In the genomic region with DNA sequence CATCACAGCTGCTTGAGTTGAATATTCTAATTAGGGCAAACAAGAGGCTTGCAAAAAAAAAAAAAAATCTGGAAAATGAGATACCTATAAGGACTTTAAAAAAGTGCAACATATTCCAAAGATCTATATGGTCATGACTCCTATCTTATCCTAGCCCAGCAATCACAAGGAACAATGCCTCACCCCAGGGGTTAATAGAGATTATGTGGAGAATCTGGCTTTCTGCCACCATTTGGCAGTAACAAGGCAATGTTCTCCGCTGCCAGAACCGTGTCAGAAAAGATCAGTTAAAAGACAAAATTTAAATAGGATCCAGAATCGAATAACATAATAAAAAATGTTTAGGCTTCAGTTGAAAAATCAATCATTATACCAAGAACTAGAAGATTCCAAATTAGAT, we compare ENCODE assay signal across 32 cellular contexts.
"Had no signal": no experiment of that assay in that cellular context is flagged by ENCODE, and none has a peak within 500 bp of the region (broad histone marks: within the 10 kb centered on the region; RNA-seq: fewer than 3 reads in every experiment).

No MANE protein-coding gene starts in this region.

- H3K4me1 Mint-ChIP-seq: activated B cell treated with CpG ODN at 0.5 μM for 24 hours; activated T-helper 17 cell treated with anti-CD3 and anti-CD28 coated beads, Interleukin-2, amount 50 U/mL, for 72 hours; central memory CD8-positive, alpha-beta T cell; T-helper 17 cell had no signal

- H3K9me3 ChIP-seq: colonic mucosa, esophagus muscularis mucosa, gastrocnemius medialis had no signal

- H3K27ac Mint-ChIP-seq: activated B cell treated with CpG ODN at 0.5 μM for 24 hours; activated CD8-positive, alpha-beta T cell treated with anti-CD3 and anti-CD28 coated beads for 36 hours; activated naive CD8-positive, alpha-beta T cell; activated T-helper 17 cell treated with anti-CD3 and anti-CD28 coated beads, Interleukin-2, amount 50 U/mL, for 72 hours; dendritic cell treated with granulocyte-macrophage colony-stimulating factor and Interleukin-4, amounts not matched to agents 40 ng/mL and 50 ng/mL, for 4 days; T-helper 17 cell; T-helper 2 cell treated with Interferon-gamma antibody and Interleukin-4, amounts not matched to agents 5 μg/mL and 100 μg/mL, for 36 hours had no signal

- ATAC-seq: activated CD4-positive, CD25-positive, alpha-beta regulatory T cell treated with anti-CD3 and anti-CD28 coated beads, Interleukin-2, amount 50 U/mL, for 24 hours; activated CD8-positive, alpha-beta T cell treated with anti-CD3 and anti-CD28 coated beads for 36 hours; activated T-cell treated with anti-CD3 and anti-CD28 coated beads, Interleukin-2, amount 50 U/mL, for 4 hours; activated T-helper 17 cell treated with anti-CD3 and anti-CD28 coated beads, Interleukin-2, amount 50 U/mL, for 72 hours; foreskin keratinocyte; gastrocnemius medialis; heart left ventricle; T-helper 17 cell had no signal

- H3K4me1 ChIP-seq: colonic mucosa, esophagus muscularis mucosa, foreskin keratinocyte, gastrocnemius medialis, heart left ventricle had no signal

- H3K27ac ChIP-seq: brain microvascular endothelial cell, colonic mucosa, dorsolateral prefrontal cortex, esophagus muscularis mucosa, foreskin keratinocyte, gastrocnemius medialis, heart left ventricle, WERI-Rb-1 had no signal

- H3K27me3 Mint-ChIP-seq: activated B cell treated with CpG ODN at 0.5 μM for 24 hours; activated CD8-positive, alpha-beta T cell treated with anti-CD3 and anti-CD28 coated beads for 36 hours; activated naive CD8-positive, alpha-beta T cell; activated T-helper 17 cell treated with anti-CD3 and anti-CD28 coated beads, Interleukin-2, amount 50 U/mL, for 72 hours; central memory CD8-positive, alpha-beta T cell; dendritic cell treated with granulocyte-macrophage colony-stimulating factor and Interleukin-4, amounts not matched to agents 40 ng/mL and 50 ng/mL, for 4 days; T-helper 17 cell had no signal

- H3K4me3 Mint-ChIP-seq: activated B cell treated with CpG ODN at 0.5 μM for 24 hours; activated CD8-positive, alpha-beta T cell treated with anti-CD3 and anti-CD28 coated beads for 36 hours; activated naive CD8-positive, alpha-beta T cell; activated T-cell treated with anti-CD3 and anti-CD28 coated beads, Interleukin-2, amount 50 U/mL, for 4 hours; activated T-helper 17 cell treated with anti-CD3 and anti-CD28 coated beads, Interleukin-2, amount 50 U/mL, for 72 hours; central memory CD8-positive, alpha-beta T cell; dendritic cell treated with granulocyte-macrophage colony-stimulating factor and Interleukin-4, amounts not matched to agents 40 ng/mL and 50 ng/mL, for 4 days; T-helper 17 cell; T-helper 2 cell treated with Interferon-gamma antibody and Interleukin-4, amounts not matched to agents 5 μg/mL and 100 μg/mL, for 36 hours had no signal

- H3K27me3 ChIP-seq: brain microvascular endothelial cell, colonic mucosa, dorsolateral prefrontal cortex, esophagus muscularis mucosa, foreskin keratinocyte, gastrocnemius medialis, heart left ventricle had no signal

- H3K36me3 ChIP-seq: brain microvascular endothelial cell, colonic mucosa, esophagus muscularis mucosa, gastrocnemius medialis, heart left ventricle, WERI-Rb-1 had no signal

- DNase-seq: activated B cell treated with CpG ODN at 0.5 μM for 24 hours; activated CD4-positive, alpha-beta T cell treated with anti-CD3 and anti-CD28 coated beads for 48 hours; activated CD4-positive, alpha-beta T cell treated with anti-CD3 and anti-CD28 coated beads, Interleukin-2, amount 50 U/mL, for 1 hour; activated CD4-positive, alpha-beta T cell treated with anti-CD3 and anti-CD28 coated beads, Interleukin-2, amount 50 U/mL, for 48 hours; activated CD8-positive, alpha-beta memory T cell treated with anti-CD3 and anti-CD28 coated beads for 24 hours; activated CD8-positive, alpha-beta T cell treated with anti-CD3 and anti-CD28 coated beads for 36 hours; activated effector memory CD4-positive, alpha-beta T cell treated with Interleukin-2 at 50 U/mL for 16 hours; activated gamma-delta T cell treated with Interleukin-2 at 50 U/mL for 16 hours; activated naive CD4-positive, alpha-beta T cell treated with anti-CD3 and anti-CD28 coated beads, Interleukin-2, amount 50 U/mL, for 16 hours; activated naive CD4-positive, alpha-beta T cell treated with Interleukin-2 at 50 U/mL for 16 hours; activated T-cell treated with anti-CD3 and anti-CD28 coated beads, Interleukin-2, amount 50 U/mL, for 4 hours; amniotic stem cell; anterior cingulate cortex; brain microvascular endothelial cell; colonic mucosa; effector memory CD4-positive, alpha-beta T cell; erythroblast; foreskin keratinocyte; gastrocnemius medialis; glutamatergic neuron; T-helper 17 cell; T1000; WERI-Rb-1 had no signal

- H3K36me3 Mint-ChIP-seq: activated naive CD8-positive, alpha-beta T cell had no signal

- H3K4me3 ChIP-seq: colonic mucosa, dorsolateral prefrontal cortex, esophagus muscularis mucosa, gastrocnemius medialis, heart left ventricle had no signal
